8 cellular contexts compared by ENCODE assay signal in the genomic region with DNA sequence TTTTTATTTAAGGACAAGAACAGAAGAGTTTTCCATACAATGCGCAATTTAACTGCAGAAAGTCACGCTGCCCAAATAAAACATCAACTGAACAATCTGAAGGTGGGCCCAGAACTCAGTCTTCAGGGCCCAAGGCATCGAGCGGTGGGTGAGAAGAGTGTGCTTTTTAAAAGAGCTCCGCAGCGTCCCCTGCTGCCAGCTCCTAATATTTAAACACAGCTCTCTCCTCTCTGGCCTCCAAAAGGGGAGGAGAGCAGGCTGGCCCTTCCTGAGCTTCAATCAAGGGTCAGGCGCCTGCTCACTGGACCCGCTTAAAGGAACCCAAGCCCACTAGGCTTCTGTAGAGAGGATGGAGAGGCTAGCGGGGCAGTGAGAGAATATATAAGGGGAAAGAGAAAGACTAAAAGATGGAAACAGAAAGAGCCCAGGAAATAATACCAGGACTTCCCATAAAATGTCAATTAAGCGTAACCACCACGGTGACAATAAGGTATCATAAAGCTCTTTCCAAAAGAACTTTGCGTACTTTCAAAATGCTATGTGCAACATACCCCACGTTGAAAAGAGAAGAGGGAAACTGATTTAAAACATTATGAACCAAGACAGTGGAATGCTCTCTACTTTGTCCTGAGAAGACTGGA. TPM values are rescaled to one million over a fixed set of nuclear protein-coding genes. Genes with fewer than 3 reads are reported as not detected.
DNase-seq lines count a peak whose midpoint lies in the region; ATAC-seq and TF ChIP-seq lines count a peak whose summit lies in the region.

No MANE protein-coding gene starts in this region.

- peak overlapping the region; percentile 25 for H3K4me3 ChIP-seq in BE2C (ENCODE audit: low read depth, low read length)
- no peak overlapping the region for H3K4me3 ChIP-seq in NT2/D1 (ENCODE audit: insufficient read length, low read depth)
- peak overlapping the region in 1 of 2 donors; percentile 73 for H3K4me3 ChIP-seq in muscle layer of colon (ENCODE audit: low read depth in 1 of 2, low read length in 2 of 2)

- H3K4me1 ChIP-seq in BE2C (peaks cover 18% of the 10 kb centered on the region), NT2/D1 (ENCODE audit: insufficient read depth, insufficient read length) (peaks cover 13% of the 10 kb centered on the region), muscle layer of colon (ENCODE audit: insufficient read depth, low read length) (peaks cover 72% of the 10 kb centered on the region)

- H3K36me3 ChIP-seq in BE2C (no peaks in the 10 kb centered on the region), NT2/D1 (ENCODE audit: insufficient read depth, insufficient read length, low read length) (no peaks in the 10 kb centered on the region), muscle layer of colon (ENCODE audit: insufficient read depth, low read length) (no peaks in the 10 kb centered on the region)

- DNase-seq in BE2C (peak; percentile 78), NT2/D1 (ENCODE audit: low read depth, low spot score) (peak; percentile 62), activated T-cell treated with anti-CD3 and anti-CD28 coated beads for 24 hours (ENCODE audit: low read depth) (peak; percentile 67), epithelial cell of prostate (ENCODE audit: low read depth, low spot score) (no peak)
- DNase-seq in stimulated activated naive CD4-positive, alpha-beta T cell (lab: John Stamatoyannopoulos, UW): peak; percentile 56 to 80 (median 68)

- H3K9ac ChIP-seq in NT2/D1 (ENCODE audit: insufficient read length, low read depth) (no peak overlapping the region), muscle layer of colon (ENCODE audit: low read length) (peak overlapping the region; percentile 20)

- TF ChIP-seq CTCF in BE2C (IDR thresholded peaks at IDR 0.05; ENCODE audit: low read depth, low read length): peak; percentile 77

- H3K9me3 ChIP-seq in BE2C: no peaks in the 10 kb centered on the region
- no peaks in the 10 kb centered on the region for H3K9me3 ChIP-seq in NT2/D1 (ENCODE audit: insufficient read depth, low read length)
- no peaks in the 10 kb centered on the region for H3K9me3 ChIP-seq in muscle layer of colon (ENCODE audit: low read length)

- ATAC-seq in GM19023 (IDR thresholded peaks at IDR 0.05; ENCODE audit: unreplicated experiment): peak; percentile 42
- peak; percentile 52 for ATAC-seq in HG03439 (IDR thresholded peaks at IDR 0.05; ENCODE audit: unreplicated experiment)

- H3K27ac ChIP-seq in epithelial cell of prostate: peak overlapping the region; percentile 88
- H3K27ac ChIP-seq in muscle layer of colon (ENCODE audit: low read depth, low read length): peak overlapping the region; percentile 79

- H3K27me3 ChIP-seq in BE2C: no peaks in the 10 kb centered on the region
- H3K27me3 ChIP-seq in NT2/D1 (ENCODE audit: insufficient read depth, insufficient read length): no peaks in the 10 kb centered on the region
- no peaks in the 10 kb centered on the region for H3K27me3 ChIP-seq in muscle layer of colon (ENCODE audit: control insufficient read depth in 1 of 2, insufficient read depth in 2 of 2, low read length in 2 of 2)

RNA-seq across cellular contexts. Expression of gene FAM53B, which starts 2.8 kb away (rescaled TPM):
- polyA plus RNA-seq in BE2C (2012; ENCODE audit: insufficient read depth, insufficient read length, low read depth): 22.9 TPM

RNA-seq across cellular contexts. Expression of gene EEF1AKMT2, which starts 50.3 kb away (rescaled TPM):
- 9.7 TPM for polyA plus RNA-seq in BE2C (2012; ENCODE audit: insufficient read depth, insufficient read length, low read depth)
